ENCODE assay signal across 8 cellular contexts in genomic region chr6:11428895-11429294, GRCh38.
DNase-seq lines count a peak whose midpoint lies in the region; ATAC-seq and TF ChIP-seq lines count a peak whose summit lies in the region.

No MANE protein-coding gene starts in this region.

- TF ChIP-seq CTCF in astrocyte of the spinal cord (IDR thresholded peaks at IDR 0.05; ENCODE audit: low read depth, low read length) (no peak), nephron progenitor cell (IDR thresholded peaks at IDR 0.05) (no peak), progenitor cell of endocrine pancreas (IDR thresholded peaks at IDR 0.05; ENCODE audit: unreplicated experiment) (no peak)

- POLR2A ChIA-PET in activated CD4-positive, alpha-beta memory T cell treated with anti-CD3 and anti-CD28 coated beads for 36 hours (lab: Charles Lee) = no interaction called here
- POLR2A ChIA-PET in activated CD4-positive, alpha-beta memory T cell treated with anti-CD3 and anti-CD28 coated beads, Interleukin-2, amount 10 ng/mL, durations not matched to agents 7 days and 5 days (lab: Charles Lee) = interaction anchor here (0.5 to 2.1 kb wide), 4 partner anchors 31 to 198 kb away, joined by 3 to 6 read pairs (median 6); no protein-coding TSS in a partner anchor

- no peak overlapping the region for H3K27ac Mint-ChIP-seq in activated CD4-positive, alpha-beta memory T cell treated with anti-CD3 and anti-CD28 coated beads for 36 hours
- no peak overlapping the region for H3K27ac Mint-ChIP-seq in activated CD4-positive, alpha-beta memory T cell treated with anti-CD3 and anti-CD28 coated beads, Interleukin-2, amount 10 ng/mL, durations not matched to agents 7 days and 5 days
- H3K27ac Mint-ChIP-seq in nephron progenitor cell = peak overlapping the region; percentile 85
- H3K27ac Mint-ChIP-seq in progenitor cell of endocrine pancreas = no peak overlapping the region

- ATAC-seq in HG03442 (IDR thresholded peaks at IDR 0.05; ENCODE audit: unreplicated experiment) = peak; percentile 62

- DNase-seq in activated CD4-positive, alpha-beta memory T cell treated with anti-CD3 and anti-CD28 coated beads for 36 hours = peak; percentile 35
- no peak for DNase-seq in activated CD4-positive, alpha-beta memory T cell treated with anti-CD3 and anti-CD28 coated beads, Interleukin-2, amount 10 ng/mL, durations not matched to agents 7 days and 5 days
- DNase-seq in astrocyte of the spinal cord (ENCODE audit: low read depth, low spot score) (peak; percentile 94), nephron progenitor cell (no peak), progenitor cell of endocrine pancreas (ENCODE audit: low spot score, unreplicated experiment) (no peak), C1 segment of cervical spinal cord (lab: John Stamatoyannopoulos, UW) (no peak), NCI-H1092 treated with DMSO at 0.1 percent for 48 hours (lab: John Stamatoyannopoulos, UW) (no peak)

- no peak overlapping the region for H3K4me3 Mint-ChIP-seq in activated CD4-positive, alpha-beta memory T cell treated with anti-CD3 and anti-CD28 coated beads for 36 hours
- H3K4me3 Mint-ChIP-seq in activated CD4-positive, alpha-beta memory T cell treated with anti-CD3 and anti-CD28 coated beads, Interleukin-2, amount 10 ng/mL, durations not matched to agents 7 days and 5 days = no peak overlapping the region
- H3K4me3 Mint-ChIP-seq in nephron progenitor cell (no peak overlapping the region), progenitor cell of endocrine pancreas (ENCODE audit: low read depth) (no peak overlapping the region)

- no peaks in the 10 kb centered on the region for H3K36me3 Mint-ChIP-seq in activated CD4-positive, alpha-beta memory T cell treated with anti-CD3 and anti-CD28 coated beads for 36 hours
- no peaks in the 10 kb centered on the region for H3K36me3 Mint-ChIP-seq in activated CD4-positive, alpha-beta memory T cell treated with anti-CD3 and anti-CD28 coated beads, Interleukin-2, amount 10 ng/mL, durations not matched to agents 7 days and 5 days (ENCODE audit: low read depth)
- H3K36me3 Mint-ChIP-seq in nephron progenitor cell (ENCODE audit: low read depth) (no peaks in the 10 kb centered on the region), progenitor cell of endocrine pancreas (ENCODE audit: insufficient read depth) (no peaks in the 10 kb centered on the region)

- H3K9me3 Mint-ChIP-seq in activated CD4-positive, alpha-beta memory T cell treated with anti-CD3 and anti-CD28 coated beads for 36 hours = no peaks in the 10 kb centered on the region
- H3K9me3 Mint-ChIP-seq in activated CD4-positive, alpha-beta memory T cell treated with anti-CD3 and anti-CD28 coated beads, Interleukin-2, amount 10 ng/mL, durations not matched to agents 7 days and 5 days = no peaks in the 10 kb centered on the region
- H3K9me3 Mint-ChIP-seq in nephron progenitor cell = no peaks in the 10 kb centered on the region
- H3K9me3 Mint-ChIP-seq in progenitor cell of endocrine pancreas (ENCODE audit: low read depth) = no peaks in the 10 kb centered on the region

- intact Hi-C loops in activated CD4-positive, alpha-beta memory T cell treated with anti-CD3 and anti-CD28 coated beads for 36 hours (cut with micrococcal nuclease) = no loop called here

- CTCF ChIA-PET in activated CD4-positive, alpha-beta memory T cell treated with anti-CD3 and anti-CD28 coated beads for 36 hours (lab: Charles Lee) = interaction anchor here (1.2 to 1.3 kb wide), 2 partner anchors 68 to 1966 kb away, joined by 3 to 4 read pairs; no protein-coding TSS in a partner anchor
- CTCF ChIA-PET in activated CD4-positive, alpha-beta memory T cell treated with anti-CD3 and anti-CD28 coated beads, Interleukin-2, amount 10 ng/mL, durations not matched to agents 7 days and 5 days (lab: Charles Lee) = interaction anchor here (1.2 kb wide), 1 partner anchor 14 kb away, joined by 3 read pairs; no protein-coding TSS in a partner anchor

- no peaks in the 10 kb centered on the region for H3K27me3 Mint-ChIP-seq in activated CD4-positive, alpha-beta memory T cell treated with anti-CD3 and anti-CD28 coated beads for 36 hours
- H3K27me3 Mint-ChIP-seq in activated CD4-positive, alpha-beta memory T cell treated with anti-CD3 and anti-CD28 coated beads, Interleukin-2, amount 10 ng/mL, durations not matched to agents 7 days and 5 days = peaks cover 2% of the 10 kb centered on the region
- H3K27me3 Mint-ChIP-seq in nephron progenitor cell (ENCODE audit: low read depth, poor library complexity) = peaks cover 3% of the 10 kb centered on the region
- peaks cover 34% of the 10 kb centered on the region for H3K27me3 Mint-ChIP-seq in progenitor cell of endocrine pancreas

- no peak overlapping the region for H3K4me3 ChIP-seq in astrocyte of the spinal cord (ENCODE audit: low read depth, low read length)

- in situ Hi-C loops in astrocyte of the spinal cord (cut with HindIII; ENCODE audit: low sequenced_read_pairs) = no loop called here

- H3K4me1 Mint-ChIP-seq in activated CD4-positive, alpha-beta memory T cell treated with anti-CD3 and anti-CD28 coated beads for 36 hours (ENCODE audit: low read depth) = peaks cover 28% of the 10 kb centered on the region
- peaks cover 25% of the 10 kb centered on the region for H3K4me1 Mint-ChIP-seq in activated CD4-positive, alpha-beta memory T cell treated with anti-CD3 and anti-CD28 coated beads, Interleukin-2, amount 10 ng/mL, durations not matched to agents 7 days and 5 days
- H3K4me1 Mint-ChIP-seq in nephron progenitor cell = peaks cover 72% of the 10 kb centered on the region
- H3K4me1 Mint-ChIP-seq in progenitor cell of endocrine pancreas (ENCODE audit: low read depth) = peaks cover 46% of the 10 kb centered on the region

Comparison
In these comparisons a context has a peak if more than half of its experiments do, and no peak if none do; other contexts are left out.
1. DNase-seq: peak in activated CD4-positive, alpha-beta memory T cell treated with anti-CD3 and anti-CD28 coated beads for 36 hours (single experiment) and astrocyte of the spinal cord (single experiment); none in activated CD4-positive, alpha-beta memory T cell treated with anti-CD3 and anti-CD28 coated beads, Interleukin-2, amount 10 ng/mL, durations not matched to agents 7 days and 5 days (single experiment), nephron progenitor cell (single experiment), progenitor cell of endocrine pancreas (single experiment), C1 segment of cervical spinal cord (0 of 14) and NCI-H1092 treated with DMSO at 0.1 percent for 48 hours (single experiment).